In genomic region chrX:53313746-53314105, GRCh38 we compare ENCODE assay signal across 2 cellular contexts.
TF ChIP-seq lines count a peak whose summit lies in the region.

No MANE protein-coding gene starts in this region.

TF ChIP-seq in IMR-90, 13 proteins besides CTCF, POLR2A, EP300 and RAD21:
- TF ChIP-seq SMC3 (IDR thresholded peaks at IDR 0.05; ENCODE audit: low read depth, low read length), result no peak
- no peak for TF ChIP-seq ELK1 (IDR thresholded peaks at IDR 0.05; ENCODE audit: borderline replicate concordance, low read depth, low read length)
- TF ChIP-seq RFX5 (IDR thresholded peaks at IDR 0.05; ENCODE audit: low read depth, low read length), result no peak
- no peak for TF ChIP-seq RCOR1 (IDR thresholded peaks at IDR 0.05; ENCODE audit: insufficient replicate concordance, low read length)
- TF ChIP-seq CEBPB (IDR thresholded peaks at IDR 0.05; ENCODE audit: low read depth, low read length), result no peak
- no peak for TF ChIP-seq FOS (IDR thresholded peaks at IDR 0.05; ENCODE audit: low read depth, low read length)
- no peak for TF ChIP-seq NFE2L2 (IDR thresholded peaks at IDR 0.05; ENCODE audit: low read depth, low read length)
- TF ChIP-seq CHD1 (IDR thresholded peaks at IDR 0.05; ENCODE audit: low read depth, low read length), result no peak
- no peak for TF ChIP-seq MAZ (IDR thresholded peaks at IDR 0.05; ENCODE audit: borderline replicate concordance, low read depth, low read length)
- no peak for TF ChIP-seq BHLHE40 (IDR thresholded peaks at IDR 0.05; ENCODE audit: low read depth, low read length)
- no peak for TF ChIP-seq USF2 (IDR thresholded peaks at IDR 0.05; ENCODE audit: low read depth, low read length)
- no peak for TF ChIP-seq MAFK (IDR thresholded peaks at IDR 0.05; ENCODE audit: low read depth, low read length)
- TF ChIP-seq MXI1 (IDR thresholded peaks at IDR 0.05; ENCODE audit: borderline replicate concordance, low read depth, low read length), result no peak
TF ChIP-seq in IMR-90: peak in this region for 0.

TF ChIP-seq in K562, 482 proteins besides CTCF, POLR2A, EP300 and RAD21:
- no peak for TF ChIP-seq ZHX1 (conservative IDR thresholded peaks at IDR 0.05; ENCODE audit: low read length)
- no peak for TF ChIP-seq ARID4B (CRISPR knock-in tag; IDR thresholded peaks at IDR 0.05)
- TF ChIP-seq LARP7 (IDR thresholded peaks at IDR 0.05), result no peak
- no peak for TF ChIP-seq TBL1XR1 (IDR thresholded peaks at IDR 0.05; ENCODE audit: low read length in 2 of 2)
- no peak for TF ChIP-seq NFE2 (IDR thresholded peaks at IDR 0.05; ENCODE audit: low read depth)
- TF ChIP-seq REST (CRISPR knock-in tag; IDR thresholded peaks at IDR 0.05; ENCODE audit: low read depth), result no peak
- no peak for TF ChIP-seq SMARCB1 (IDR thresholded peaks at IDR 0.05; ENCODE audit: insufficient read length, low read depth)
- TF ChIP-seq PRPF4 (IDR thresholded peaks at IDR 0.05; ENCODE audit: insufficient read depth, low read depth, low read length, poor library complexity, severe bottlenecking), result no peak
TF ChIP-seq in K562: peak in this region for 0.
